1 cellular context compared by ENCODE assay signal in the genomic region with DNA sequence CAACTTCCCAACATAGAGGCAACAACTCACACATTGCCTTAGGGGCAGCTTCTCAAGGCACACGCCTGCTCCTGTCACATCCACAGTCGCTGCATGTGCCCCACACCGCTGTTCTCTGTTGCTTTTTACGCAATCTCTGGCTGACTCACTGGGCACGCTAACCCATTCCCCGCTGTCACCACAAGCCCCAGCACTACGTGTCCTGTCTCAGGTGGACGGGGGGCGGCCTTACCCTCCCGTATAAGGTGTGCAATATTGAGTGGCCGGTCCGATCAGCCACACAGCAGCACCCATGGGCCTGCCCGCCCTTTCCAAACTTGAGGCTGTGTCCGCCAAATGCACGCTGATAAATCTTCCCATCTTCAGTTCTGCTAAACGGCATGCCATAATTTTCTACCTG.
A peak's percentile ranks its signal among the peaks of the same experiment; 100 is the strongest.
TF ChIP-seq lines count a peak whose summit lies in the region.

No MANE protein-coding gene starts in this region.

TF ChIP-seq in HepG2, 621 proteins besides CTCF, POLR2A, EP300 and RAD21:
- TF ChIP-seq, protein P1, sequence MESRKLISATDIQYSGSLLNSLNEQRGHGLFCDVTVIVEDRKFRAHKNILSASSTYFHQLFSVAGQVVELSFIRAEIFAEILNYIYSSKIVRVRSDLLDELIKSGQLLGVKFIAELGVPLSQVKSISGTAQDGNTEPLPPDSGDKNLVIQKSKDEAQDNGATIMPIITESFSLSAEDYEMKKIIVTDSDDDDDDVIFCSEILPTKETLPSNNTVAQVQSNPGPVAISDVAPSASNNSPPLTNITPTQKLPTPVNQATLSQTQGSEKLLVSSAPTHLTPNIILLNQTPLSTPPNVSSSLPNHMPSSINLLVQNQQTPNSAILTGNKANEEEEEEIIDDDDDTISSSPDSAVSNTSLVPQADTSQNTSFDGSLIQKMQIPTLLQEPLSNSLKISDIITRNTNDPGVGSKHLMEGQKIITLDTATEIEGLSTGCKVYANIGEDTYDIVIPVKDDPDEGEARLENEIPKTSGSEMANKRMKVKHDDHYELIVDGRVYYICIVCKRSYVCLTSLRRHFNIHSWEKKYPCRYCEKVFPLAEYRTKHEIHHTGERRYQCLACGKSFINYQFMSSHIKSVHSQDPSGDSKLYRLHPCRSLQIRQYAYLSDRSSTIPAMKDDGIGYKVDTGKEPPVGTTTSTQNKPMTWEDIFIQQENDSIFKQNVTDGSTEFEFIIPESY (CRISPR knock-in tag; IDR thresholded peaks at IDR 0.05): peak; percentile 76; the same call in 1 of the 2 replicates
